8 cellular contexts compared by ENCODE assay signal in genomic region chr5:6713274-6714181, GRCh38. TPM values are rescaled to one million over a fixed set of nuclear protein-coding genes. Genes with fewer than 3 reads are reported as not detected.
A peak's percentile ranks its signal among the peaks of the same experiment; 100 is the strongest.
DNase-seq lines count a peak whose midpoint lies in the region; ATAC-seq, FAIRE-seq and TF ChIP-seq lines count a peak whose summit lies in the region.

Gene TENT4A (plus strand): TSS chr5:6713432. CDS start chr5:6713984, 552 bp downstream.

- TF ChIP-seq CTCF in astrocyte (IDR thresholded peaks at IDR 0.05; ENCODE audit: insufficient read depth, low read depth, low read length) = no peak
- no peak for TF ChIP-seq CTCF in hepatocyte (IDR thresholded peaks at IDR 0.05; ENCODE audit: poor library complexity)

- H3K4me3 Mint-ChIP-seq in astrocyte (ENCODE audit: unreplicated experiment) = peak within 1 kb of the TSS; percentile 88

- H2AFZ ChIP-seq in astrocyte (ENCODE audit: low read depth, low read length) (peak within 1 kb of the TSS; percentile 91), hepatocyte (peak within 1 kb of the TSS; percentile 96)

- H3K4me2 ChIP-seq in astrocyte (ENCODE audit: low read length) = peak within 1 kb of the TSS; percentile 92
- peak within 1 kb of the TSS; percentile 93 for H3K4me2 ChIP-seq in hepatocyte

- FAIRE-seq in astrocyte (lab: Jason Lieb, UNC) = no peak

- peak within 1 kb of the TSS; percentile 90 for H3K27ac ChIP-seq in astrocyte (ENCODE audit: low read depth, low read length)
- H3K27ac ChIP-seq in hepatocyte = peak within 1 kb of the TSS; percentile 95

- peaks cover 13% of the 10 kb centered on the region; the same call in 1 of the 2 replicates for H3K4me1 ChIP-seq in ES-I3 (ENCODE audit: insufficient read depth, low read length)
- peaks cover 13% of the 10 kb centered on the region for H3K4me1 ChIP-seq in astrocyte (ENCODE audit: insufficient read depth, low read length)
- H3K4me1 ChIP-seq in hepatocyte (ENCODE audit: insufficient read depth) = peaks cover 28% of the 10 kb centered on the region

- peak within 1 kb of the TSS; percentile 93 for H3K27ac Mint-ChIP-seq in astrocyte (ENCODE audit: unreplicated experiment)

- H3K79me2 ChIP-seq in astrocyte (ENCODE audit: insufficient read depth, low read length) = peaks cover 44% of the 10 kb centered on the region
- peaks cover 42% of the 10 kb centered on the region for H3K79me2 ChIP-seq in hepatocyte

- H4K20me1 ChIP-seq in astrocyte (ENCODE audit: insufficient read depth, low read length) = peaks cover 41% of the 10 kb centered on the region
- peaks cover 40% of the 10 kb centered on the region for H4K20me1 ChIP-seq in hepatocyte (ENCODE audit: insufficient read depth, poor library complexity, severe bottlenecking)

- H3K9ac ChIP-seq in ES-I3 (ENCODE audit: low read depth, low read length) (peak within 1 kb of the TSS; percentile 87), astrocyte (ENCODE audit: low read length) (peak within 1 kb of the TSS; percentile 88)

- H3K36me3 ChIP-seq in ES-I3 (ENCODE audit: insufficient read depth, low read length) (no peaks in the 10 kb centered on the region), astrocyte (ENCODE audit: insufficient read depth, low read length) (no peaks in the 10 kb centered on the region), hepatocyte (replicated peaks; ENCODE audit: insufficient read depth, low read depth) (no peaks in the 10 kb centered on the region)

- WGBS in hepatocyte (ENCODE audit: low lambda C conversion rate, missing lambda C conversion rate) = under 1% methylated on average over 21 of the region's 163 CpGs

- H3K9me3 ChIP-seq in ES-I3 (ENCODE audit: control insufficient read depth, insufficient read depth, low read length) (no peaks in the 10 kb centered on the region; the same call in 1 of the 2 replicates), astrocyte (ENCODE audit: insufficient read depth, low read depth, low read length) (no peaks in the 10 kb centered on the region), hepatocyte (ENCODE audit: low read depth) (no peaks in the 10 kb centered on the region)

- peak; percentile 1 for ATAC-seq in GM21423 (IDR thresholded peaks at IDR 0.05; ENCODE audit: unreplicated experiment)

- peaks cover 24% of the 10 kb centered on the region for H3K4me1 Mint-ChIP-seq in astrocyte (ENCODE audit: low read depth, unreplicated experiment)

- H3K4me3 ChIP-seq in astrocyte (ENCODE audit: insufficient read depth, low read depth, low read length) (peak within 1 kb of the TSS; percentile 85), hepatocyte (peak within 1 kb of the TSS; percentile 84), skeletal muscle cell (ENCODE audit: low read depth, low read length) (peak within 1 kb of the TSS; percentile 79)

- peaks cover 6% of the 10 kb centered on the region for H3K36me3 Mint-ChIP-seq in astrocyte (ENCODE audit: low read depth, unreplicated experiment)

- H3K9me3 Mint-ChIP-seq in astrocyte (ENCODE audit: unreplicated experiment) = no peaks in the 10 kb centered on the region

- no peaks in the 10 kb centered on the region for H3K27me3 ChIP-seq in astrocyte (ENCODE audit: insufficient read depth, low read length)
- no peaks in the 10 kb centered on the region for H3K27me3 ChIP-seq in hepatocyte

- DNase-seq in M059J (ENCODE audit: low read depth) (no peak), astrocyte (ENCODE audit: low read depth) (peak; percentile 84), hepatocyte (ENCODE audit: low spot score) (peak; percentile 56), skeletal muscle cell (ENCODE audit: low read depth) (no peak), COLO829 (ENCODE audit: low spot score) (no peak), NCI-H510A (lab: John Stamatoyannopoulos, UW) (no peak)

- H3K27me3 Mint-ChIP-seq in astrocyte (ENCODE audit: low read depth, unreplicated experiment) = no peaks in the 10 kb centered on the region

- no peaks in the 10 kb centered on the region for H3K9me2 ChIP-seq in hepatocyte (replicated peaks; ENCODE audit: insufficient read depth)

RNA-seq across cellular contexts. Expression of gene TENT4A, which starts in this region (rescaled TPM):
- 9.2 and 11.7 TPM in 2 replicates for total RNA-seq in M059J (2014; rRNA removed; shearing (Covaris generic))
- total RNA-seq in astrocyte = 16.8 and 18.8 TPM in 2 replicates
- 8.7 and 14.1 TPM in 2 replicates for total RNA-seq in hepatocyte
- polyA plus RNA-seq in hepatocyte = 6.8 and 7.3 TPM in 2 replicates

Comparison
In these comparisons a context has a peak if more than half of its experiments do, and no peak if none do; other contexts are left out.
1. DNase-seq: peak in astrocyte (single experiment) and hepatocyte (single experiment); none in M059J (single experiment), skeletal muscle cell (single experiment), COLO829 (single experiment) and NCI-H510A (single experiment).
2. Peak in every context shown above with its lines, with median percentiles within 50 percentile points of each other: H3K4me3 ChIP-seq.